22 cellular contexts compared by ENCODE assay signal in the genomic region with DNA sequence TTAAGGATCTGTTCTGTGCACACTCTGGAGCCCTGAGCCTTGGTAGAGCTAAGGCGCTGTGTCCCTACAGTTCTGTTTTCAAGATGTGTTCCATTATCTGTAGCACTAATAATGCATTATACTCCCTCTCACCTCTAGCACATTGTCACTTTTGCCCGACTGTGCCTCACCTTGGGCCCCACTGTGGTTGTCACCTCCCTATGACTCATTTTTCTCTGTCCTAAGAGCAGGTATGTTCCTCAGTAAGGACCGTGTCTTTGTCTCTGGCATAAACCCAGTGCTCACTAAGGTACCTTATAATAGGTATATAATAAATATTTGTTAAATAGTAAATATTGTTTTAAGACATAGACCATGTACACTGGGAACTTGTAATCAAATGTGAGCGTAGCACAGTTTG.
DNase-seq lines count a peak whose midpoint lies in the region; ATAC-seq, FAIRE-seq and TF ChIP-seq lines count a peak whose summit lies in the region.
"Had no signal": no experiment of that assay in that cellular context is flagged by ENCODE, and none has a peak within 500 bp of the region (broad histone marks: within the 10 kb centered on the region; RNA-seq: fewer than 3 reads in every experiment).

No MANE protein-coding gene starts in this region.

- no peak for TF ChIP-seq RAD21 in GM12878 (IDR thresholded peaks at IDR 0.05; ENCODE audit: insufficient read depth, low read depth, low read length)

- H3K4me1 Mint-ChIP-seq in activated CD8-positive, alpha-beta T cell treated with anti-CD3 and anti-CD28 coated beads for 36 hours (ENCODE audit: low read depth): peaks cover 3% of the 10 kb centered on the region
- no peaks in the 10 kb centered on the region for H3K4me1 Mint-ChIP-seq in activated CD8-positive, alpha-beta T cell treated with anti-CD3 and anti-CD28 coated beads, Interleukin-2, amount 10 ng/mL, durations not matched to agents 7 days and 5 days (ENCODE audit: low read depth)

- H3K4me2 ChIP-seq in GM12878 (ENCODE audit: control insufficient read depth, insufficient read depth): no peak overlapping the region
- H3K4me2 ChIP-seq: A549 had no signal

- H3K27ac ChIP-seq in GM12878 (ENCODE audit: control insufficient read depth, insufficient read depth): no peak overlapping the region
- H3K27ac ChIP-seq in skeletal muscle tissue (ENCODE audit: low read depth, low read length): peak overlapping the region; percentile 42
- H3K27ac ChIP-seq: A549, SJSA1 had no signal

- no peak overlapping the region for H3K4me3 Mint-ChIP-seq in activated CD8-positive, alpha-beta T cell treated with anti-CD3 and anti-CD28 coated beads for 36 hours
- no peak overlapping the region for H3K4me3 Mint-ChIP-seq in activated CD8-positive, alpha-beta T cell treated with anti-CD3 and anti-CD28 coated beads, Interleukin-2, amount 10 ng/mL, durations not matched to agents 7 days and 5 days
- H3K4me3 Mint-ChIP-seq: CD4-positive, alpha-beta T cell had no signal

- TF ChIP-seq CTCF in activated CD8-positive, alpha-beta T cell treated with anti-CD3 and anti-CD28 coated beads for 36 hours (IDR thresholded peaks at IDR 0.05): no peak
- no peak for TF ChIP-seq CTCF in GM12878 (IDR thresholded peaks at IDR 0.05 in 2 of 3, conservative IDR thresholded peaks at IDR 0.05 in 1 of 3; ENCODE audit: control insufficient read depth in 2 of 3, extremely low read depth in 1 of 3, insufficient read depth in 1 of 3, low read depth in 3 of 3, low read length in 3 of 3)

- RAD21 ChIA-PET in GM12878 (lab: Charles Lee; ENCODE audit: unreplicated experiment): no interaction called here

- H3K4me1 ChIP-seq in GM12878 (ENCODE audit: control insufficient read depth, insufficient read depth, low read length): no peaks in the 10 kb centered on the region
- H3K4me1 ChIP-seq in skeletal muscle tissue (ENCODE audit: control insufficient read depth in 3 of 3, insufficient read depth in 3 of 3, low read length in 3 of 3): peaks cover 6 to 12% (median 7%) of the 10 kb centered on the region in 3 donors
- H3K4me1 ChIP-seq: Caco-2 had no signal

- ATAC-seq in activated CD8-positive, alpha-beta T cell treated with anti-CD3 and anti-CD28 coated beads for 36 hours: no peak
- no peak for ATAC-seq in activated CD8-positive, alpha-beta T cell treated with anti-CD3 and anti-CD28 coated beads, Interleukin-2, amount 10 ng/mL, durations not matched to agents 7 days and 5 days
- ATAC-seq in GM12878: peak; percentile 66
- ATAC-seq: A549, Panc1 had no signal

- H3K9me3 Mint-ChIP-seq in activated CD8-positive, alpha-beta T cell treated with anti-CD3 and anti-CD28 coated beads for 36 hours: peaks cover 2% of the 10 kb centered on the region
- H3K9me3 Mint-ChIP-seq in activated CD8-positive, alpha-beta T cell treated with anti-CD3 and anti-CD28 coated beads, Interleukin-2, amount 10 ng/mL, durations not matched to agents 7 days and 5 days (ENCODE audit: insufficient read depth): no peaks in the 10 kb centered on the region
- H3K9me3 Mint-ChIP-seq: CD4-positive, alpha-beta T cell had no signal

- H3K27me3 ChIP-seq in GM12878 (replicated peaks in 1 of 2; ENCODE audit: control insufficient read depth in 2 of 2, insufficient read depth in 2 of 2, low read length in 1 of 2) (no peaks in the 10 kb centered on the region), skeletal muscle tissue (ENCODE audit: control insufficient read depth in 3 of 3, insufficient read depth in 3 of 3, low read length in 3 of 3) (no peaks in the 10 kb centered on the region)
- H3K27me3 ChIP-seq: MG63, SJSA1 had no signal

- H3K27ac Mint-ChIP-seq in activated CD8-positive, alpha-beta T cell treated with anti-CD3 and anti-CD28 coated beads for 36 hours: no peak overlapping the region
- H3K27ac Mint-ChIP-seq in activated CD8-positive, alpha-beta T cell treated with anti-CD3 and anti-CD28 coated beads, Interleukin-2, amount 10 ng/mL, durations not matched to agents 7 days and 5 days: no peak overlapping the region
- H3K27ac Mint-ChIP-seq: CD4-positive, alpha-beta T cell had no signal

- H3K9me3 ChIP-seq in GM12878 (replicated peaks; ENCODE audit: control insufficient read depth, insufficient read depth, low read length): no peaks in the 10 kb centered on the region
- H3K9me3 ChIP-seq in skeletal muscle tissue (ENCODE audit: control insufficient read depth in 3 of 3, low read length in 3 of 3): no peaks in the 10 kb centered on the region
- H3K9me3 ChIP-seq: A549, Caco-2, MG63, SJSA1 had no signal

- 33% methylated on average over 4 of the region's 4 CpGs for WGBS in GM12878 (ENCODE audit: insufficient coverage, insufficient replicate concordance, low lambda C conversion rate, missing lambda C conversion rate)

- H3K9ac ChIP-seq in GM12878 (ENCODE audit: control insufficient read depth, insufficient read depth, low read length) (no peak overlapping the region), skeletal muscle tissue (ENCODE audit: low read depth in 1 of 3, low read length in 3 of 3) (no peak overlapping the region)

- no peak for TF ChIP-seq POLR2A in GM12878 (IDR thresholded peaks at IDR 0.05; ENCODE audit: low read depth, low read length)

- H3K79me2 ChIP-seq in GM12878 (ENCODE audit: control insufficient read depth, insufficient read depth, low read length): no peaks in the 10 kb centered on the region

- DNase-seq in activated CD8-positive, alpha-beta T cell treated with anti-CD3 and anti-CD28 coated beads for 36 hours: peak; percentile 26
- DNase-seq in activated CD8-positive, alpha-beta T cell treated with anti-CD3 and anti-CD28 coated beads, Interleukin-2, amount 10 ng/mL, durations not matched to agents 7 days and 5 days: no peak
- DNase-seq in HT-29 (ENCODE audit: low spot score) (peak; percentile 51), GM12878 (ENCODE audit: low read depth, low spot score) (no peak), amniotic stem cell (lab: John Stamatoyannopoulos, UW) (no peak), DMS114 treated with DMSO at 0.1 percent for 48 hours (lab: John Stamatoyannopoulos, UW; ENCODE audit: unreplicated experiment) (no peak)
- DNase-seq in activated effector memory CD4-positive, alpha-beta T cell treated with Interleukin-2 at 50 U/mL for 16 hours: no peak
- DNase-seq: Caco-2; CD4-positive, alpha-beta T cell; DMS153; MG63; NCI-H1048; NCI-H1436 treated with DMSO at 0.1 percent for 48 hours; NCI-H2029 treated with DMSO at 0.1 percent for 48 hours; NCI-H2171; NCI-H526 had no signal

- CTCF ChIA-PET in activated CD8-positive, alpha-beta T cell treated with anti-CD3 and anti-CD28 coated beads for 36 hours (lab: Charles Lee): no interaction called here
- CTCF ChIA-PET in activated CD8-positive, alpha-beta T cell treated with anti-CD3 and anti-CD28 coated beads, Interleukin-2, amount 10 ng/mL, durations not matched to agents 7 days and 5 days (lab: Charles Lee): no interaction called here
- CTCF ChIA-PET in GM12878 (lab: Yijun Ruan, JAX): no interaction called here

- H3K36me3 ChIP-seq in GM12878 (ENCODE audit: control insufficient read depth in 2 of 2, insufficient read depth in 2 of 2, low read length in 1 of 2) (no peaks in the 10 kb centered on the region), skeletal muscle tissue (ENCODE audit: control insufficient read depth in 3 of 3, insufficient read depth in 3 of 3, low read length in 3 of 3) (no peaks in the 10 kb centered on the region)
- H3K36me3 ChIP-seq: MG63, SJSA1 had no signal

- POLR2A ChIA-PET in activated CD8-positive, alpha-beta T cell treated with anti-CD3 and anti-CD28 coated beads for 36 hours (lab: Charles Lee): no interaction called here
- POLR2A ChIA-PET in activated CD8-positive, alpha-beta T cell treated with anti-CD3 and anti-CD28 coated beads, Interleukin-2, amount 10 ng/mL, durations not matched to agents 7 days and 5 days (lab: Charles Lee): no interaction called here
- POLR2A ChIA-PET in GM12878 (lab: Charles Lee): no interaction called here

- SMC1A ChIA-PET in GM12878 (lab: Charles Lee; ENCODE audit: uncharacterized antibody, unreplicated experiment): interaction anchor here (0.6 kb wide), 1 partner anchor 363 kb away, joined by 3 read pairs; no protein-coding TSS in a partner anchor

- intact Hi-C loops in activated CD8-positive, alpha-beta T cell treated with anti-CD3 and anti-CD28 coated beads for 36 hours (cut with micrococcal nuclease): no loop called here
- intact Hi-C loops in GM12878 (cut with micrococcal nuclease; ENCODE audit: unreplicated experiment): no loop called here

- H4K20me1 ChIP-seq in GM12878 (ENCODE audit: control insufficient read depth, insufficient read depth): no peaks in the 10 kb centered on the region

- no peaks in the 10 kb centered on the region for H3K27me3 Mint-ChIP-seq in activated CD8-positive, alpha-beta T cell treated with anti-CD3 and anti-CD28 coated beads for 36 hours
- H3K27me3 Mint-ChIP-seq in activated CD8-positive, alpha-beta T cell treated with anti-CD3 and anti-CD28 coated beads, Interleukin-2, amount 10 ng/mL, durations not matched to agents 7 days and 5 days (ENCODE audit: low read depth): no peaks in the 10 kb centered on the region
- H3K27me3 Mint-ChIP-seq: CD4-positive, alpha-beta T cell had no signal

- H3K4me3 ChIP-seq in GM12878 (no peak overlapping the region), skeletal muscle tissue (ENCODE audit: low read length in 3 of 3) (no peak overlapping the region)
- H3K4me3 ChIP-seq: A549, MG63, SJSA1 had no signal

- no peaks in the 10 kb centered on the region for H3K36me3 Mint-ChIP-seq in activated CD8-positive, alpha-beta T cell treated with anti-CD3 and anti-CD28 coated beads for 36 hours (ENCODE audit: low read depth)
- H3K36me3 Mint-ChIP-seq in activated CD8-positive, alpha-beta T cell treated with anti-CD3 and anti-CD28 coated beads, Interleukin-2, amount 10 ng/mL, durations not matched to agents 7 days and 5 days (ENCODE audit: low read depth): no peaks in the 10 kb centered on the region

- in situ Hi-C loops in GM12878 (cut with MboI): no loop called here

- no peak overlapping the region for H2AFZ ChIP-seq in GM12878 (ENCODE audit: control insufficient read depth, low read depth, low read length)

- no TSS peak for BruUV-seq in GM12878 (replicated peaks; lab: Mats Ljungman, UMichigan)

- no peak for FAIRE-seq in GM12878 (lab: Jason Lieb, UNC)
- FAIRE-seq: A549, GM12892, GM18507 had no signal

- no peak for TF ChIP-seq EP300 in GM12878 (IDR thresholded peaks at IDR 0.05; ENCODE audit: borderline replicate concordance in 1 of 2, control insufficient read depth in 1 of 2, low read depth in 2 of 2, low read length in 2 of 2)

TF ChIP-seq in GM12878, 131 proteins besides CTCF, POLR2A, EP300 and RAD21 (continues in another document):
- TF ChIP-seq SRF (IDR thresholded peaks at IDR 0.05; ENCODE audit: low read depth in 2 of 2, low read length in 2 of 2): no peak
- no peak for TF ChIP-seq CHD4 (IDR thresholded peaks at IDR 0.05)
- TF ChIP-seq RCOR1 (conservative IDR thresholded peaks at IDR 0.05; ENCODE audit: low read depth, low read length): no peak

Comparison
In these comparisons a context has a peak if more than half of its experiments do, and no peak if none do; other contexts are left out.
1. DNase-seq: peak in activated CD8-positive, alpha-beta T cell treated with anti-CD3 and anti-CD28 coated beads for 36 hours (single experiment) and HT-29 (single experiment); none in activated CD8-positive, alpha-beta T cell treated with anti-CD3 and anti-CD28 coated beads, Interleukin-2, amount 10 ng/mL, durations not matched to agents 7 days and 5 days (single experiment), GM12878 (single experiment), amniotic stem cell (single experiment), activated effector memory CD4-positive, alpha-beta T cell treated with Interleukin-2 at 50 U/mL for 16 hours (single experiment) and DMS114 treated with DMSO at 0.1 percent for 48 hours (single experiment).